In the genomic region with DNA sequence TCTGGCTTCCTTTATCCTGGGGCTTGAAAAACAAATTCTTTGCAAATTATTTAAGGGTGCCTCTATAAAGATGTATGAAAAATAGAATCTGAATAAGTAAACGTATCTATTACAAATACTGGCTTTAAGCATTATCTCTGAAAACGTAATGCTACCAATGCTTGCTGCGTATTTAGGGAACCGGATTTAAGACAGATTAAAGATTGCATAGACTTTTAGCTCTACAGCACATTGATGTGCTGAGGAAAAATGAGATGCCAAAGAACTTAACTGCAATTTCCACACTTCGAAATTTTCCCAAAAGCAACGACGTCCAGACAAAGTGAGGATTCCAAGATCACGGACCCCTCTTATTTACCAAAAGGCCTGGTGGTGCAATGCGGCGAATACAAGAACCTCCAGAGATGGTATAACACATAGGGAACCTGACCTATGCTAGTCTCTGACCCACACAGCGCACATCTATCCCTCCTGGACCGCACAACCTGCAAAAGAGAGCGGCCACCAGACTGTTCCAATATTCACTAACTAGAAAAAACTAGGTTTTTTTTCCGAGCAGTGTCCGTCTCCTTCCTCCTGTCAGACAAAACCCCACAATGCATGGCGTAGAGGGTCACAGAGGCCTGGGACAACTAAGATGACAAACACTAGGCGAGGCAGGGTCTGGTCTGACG, we compare ENCODE assay signal across 8 cellular contexts. TPM values are rescaled to one million over a fixed set of nuclear protein-coding genes. Genes with fewer than 3 reads are reported as not detected.
A peak's percentile ranks its signal among the peaks of the same experiment; 100 is the strongest.
DNase-seq lines count a peak whose midpoint lies in the region; ATAC-seq and TF ChIP-seq lines count a peak whose summit lies in the region.

No MANE protein-coding gene starts in this region.

- H3K36me3 ChIP-seq in SK-N-SH (replicated peaks in 1 of 2; ENCODE audit: control insufficient read depth in 1 of 2, insufficient read depth in 2 of 2, low read length in 1 of 2) (peaks cover 29 to 33% of the 10 kb centered on the region in 2 experiments), gastrocnemius medialis (peaks cover 0 to 22% of the 10 kb centered on the region in 2 donors)

- H4K20me1 ChIP-seq in SK-N-SH (ENCODE audit: insufficient read depth), result peaks cover 8% of the 10 kb centered on the region; the same call in 1 of the 2 replicates

- intact Hi-C loops in gastrocnemius medialis (cut with DNase I; ENCODE audit: low total_unique reads), result no loop called here

- CTCF ChIA-PET in SK-N-SH (lab: Yijun Ruan, JAX), result interaction anchor here (1.1 to 2.3 kb wide), 4 partner anchors 34 to 273 kb away, joined by 3 to 19 read pairs (median 4); partner anchors contain the start of gene PHF14

- peak; percentile 32 for ATAC-seq in HG03025 (IDR thresholded peaks at IDR 0.05; ENCODE audit: low FRiP score, unreplicated experiment)
- ATAC-seq in gastrocnemius medialis, result peak; percentile 45

- WGBS in SK-N-SH (ENCODE audit: low lambda C conversion rate), result under 1% methylated on average over 18 of the region's 18 CpGs

- in situ Hi-C loops in gastrocnemius medialis (cut with MboI; ENCODE audit: low sequenced_read_pairs in 4 of 4), result loop anchor here in 1 of 4 donors (5.0 kb wide), 1 partner anchor 33 kb away; the partner anchor contains the start of gene PHF14

- H3K4me3 ChIP-seq in SK-N-SH (ENCODE audit: low read depth in 2 of 2, low read length in 1 of 2) (peak overlapping the region; percentile 91 to 92), gastrocnemius medialis (peak overlapping the region; percentile 73 to 96 (median 82))

- POLR2A ChIA-PET in SK-N-SH (lab: Yijun Ruan, JAX), result interaction anchor here (1.0 to 2.4 kb wide), 6 partner anchors 26 to 893 kb away, joined by 3 to 43 read pairs (median 4); partner anchors contain the start of genes PHF14 and THSD7A

- H3K79me2 ChIP-seq in SK-N-SH (ENCODE audit: insufficient read depth), result peaks cover 51% of the 10 kb centered on the region

- DNase-seq in activated CD8-positive, alpha-beta memory T cell treated with anti-CD3 and anti-CD28 coated beads, Interleukin-2, amount 50 U/mL, for 48 hours, result peak; percentile 54
- no peak for DNase-seq in activated CD8-positive, alpha-beta memory T cell treated with anti-CD3 and anti-CD28 coated beads for 24 hours
- DNase-seq in SK-N-SH (no peak), foreskin melanocyte (peak; percentile 14), gastrocnemius medialis (peak in 1 of 2 donors; percentile 19), mucosa of gallbladder (ENCODE audit: low spot score) (no peak), cerebellar nuclear complex (lab: John Stamatoyannopoulos, UW) (no peak)

- TF ChIP-seq CTCF in SK-N-SH (IDR thresholded peaks at IDR 0.05) (no peak), gastrocnemius medialis (IDR thresholded peaks at IDR 0.05 in 4 of 5, conservative IDR thresholded peaks at IDR 0.05 in 1 of 5) (no peak)

- H3K9me2 ChIP-seq in SK-N-SH, result no peaks in the 10 kb centered on the region

- TF ChIP-seq RAD21 in SK-N-SH (IDR thresholded peaks at IDR 0.05; ENCODE audit: low read length), result no peak

- H3F3A ChIP-seq in SK-N-SH (replicated peaks; ENCODE audit: insufficient read depth), result no peaks in the 10 kb centered on the region

- peak overlapping the region; percentile 78 for H3K4me2 ChIP-seq in SK-N-SH

- H3K27me3 ChIP-seq in SK-N-SH (ENCODE audit: insufficient read depth) (no peaks in the 10 kb centered on the region), gastrocnemius medialis (no peaks in the 10 kb centered on the region)

- H3K9me3 ChIP-seq in SK-N-SH (no peaks in the 10 kb centered on the region), gastrocnemius medialis (no peaks in the 10 kb centered on the region)

- H3K27ac ChIP-seq in SK-N-SH (ENCODE audit: low read depth in 2 of 2, low read length in 1 of 2), result peak overlapping the region; percentile 95 to 99
- peak overlapping the region; percentile 90 to 93 (median 91) for H3K27ac ChIP-seq in gastrocnemius medialis

- peak overlapping the region; percentile 89 for H3K9ac ChIP-seq in SK-N-SH

- H2AFZ ChIP-seq in SK-N-SH (ENCODE audit: low read depth), result peak overlapping the region; percentile 77

- no peak for TF ChIP-seq EP300 in SK-N-SH (IDR thresholded peaks at IDR 0.05; ENCODE audit: borderline replicate concordance in 1 of 2, low read depth in 1 of 2, low read length in 1 of 2)

- peaks cover 12 to 18% of the 10 kb centered on the region in 2 experiments; a peak in 2 of 4 replicates for H3K4me1 ChIP-seq in SK-N-SH (ENCODE audit: control insufficient read depth in 1 of 2, insufficient read depth in 2 of 2, low read depth in 1 of 2, low read length in 1 of 2)
- peaks cover 42 to 45% of the 10 kb centered on the region in 2 donors for H3K4me1 ChIP-seq in gastrocnemius medialis

- TF ChIP-seq POLR2A in gastrocnemius medialis (IDR thresholded peaks at IDR 0.05), result no peak

TF ChIP-seq in SK-N-SH, 30 proteins besides CTCF, POLR2A, EP300 and RAD21 (continues in another document):
- TF ChIP-seq, protein P1, sequence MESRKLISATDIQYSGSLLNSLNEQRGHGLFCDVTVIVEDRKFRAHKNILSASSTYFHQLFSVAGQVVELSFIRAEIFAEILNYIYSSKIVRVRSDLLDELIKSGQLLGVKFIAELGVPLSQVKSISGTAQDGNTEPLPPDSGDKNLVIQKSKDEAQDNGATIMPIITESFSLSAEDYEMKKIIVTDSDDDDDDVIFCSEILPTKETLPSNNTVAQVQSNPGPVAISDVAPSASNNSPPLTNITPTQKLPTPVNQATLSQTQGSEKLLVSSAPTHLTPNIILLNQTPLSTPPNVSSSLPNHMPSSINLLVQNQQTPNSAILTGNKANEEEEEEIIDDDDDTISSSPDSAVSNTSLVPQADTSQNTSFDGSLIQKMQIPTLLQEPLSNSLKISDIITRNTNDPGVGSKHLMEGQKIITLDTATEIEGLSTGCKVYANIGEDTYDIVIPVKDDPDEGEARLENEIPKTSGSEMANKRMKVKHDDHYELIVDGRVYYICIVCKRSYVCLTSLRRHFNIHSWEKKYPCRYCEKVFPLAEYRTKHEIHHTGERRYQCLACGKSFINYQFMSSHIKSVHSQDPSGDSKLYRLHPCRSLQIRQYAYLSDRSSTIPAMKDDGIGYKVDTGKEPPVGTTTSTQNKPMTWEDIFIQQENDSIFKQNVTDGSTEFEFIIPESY (IDR thresholded peaks at IDR 0.05; ENCODE audit: borderline replicate concordance, low read depth), result no peak
- TF ChIP-seq CHD2 (IDR thresholded peaks at IDR 0.05; ENCODE audit: low read length, partially characterized antibody), result no peak
- TF ChIP-seq RXRA (IDR thresholded peaks at IDR 0.05; ENCODE audit: borderline replicate concordance, low read depth), result no peak
- TF ChIP-seq, protein P2, sequence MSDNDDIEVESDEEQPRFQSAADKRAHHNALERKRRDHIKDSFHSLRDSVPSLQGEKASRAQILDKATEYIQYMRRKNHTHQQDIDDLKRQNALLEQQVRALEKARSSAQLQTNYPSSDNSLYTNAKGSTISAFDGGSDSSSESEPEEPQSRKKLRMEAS (IDR thresholded peaks at IDR 0.05; ENCODE audit: low read depth), result no peak
- no peak for TF ChIP-seq POLR2AphosphoS5 (IDR thresholded peaks at IDR 0.05; ENCODE audit: low read depth, low read length)
- no peak for TF ChIP-seq SIN3A (IDR thresholded peaks at IDR 0.05; ENCODE audit: borderline replicate concordance, low read depth, low read length)
- TF ChIP-seq FOXJ3 (CRISPR knock-in tag; IDR thresholded peaks at IDR 0.05), result no peak
- TF ChIP-seq, protein P3, sequence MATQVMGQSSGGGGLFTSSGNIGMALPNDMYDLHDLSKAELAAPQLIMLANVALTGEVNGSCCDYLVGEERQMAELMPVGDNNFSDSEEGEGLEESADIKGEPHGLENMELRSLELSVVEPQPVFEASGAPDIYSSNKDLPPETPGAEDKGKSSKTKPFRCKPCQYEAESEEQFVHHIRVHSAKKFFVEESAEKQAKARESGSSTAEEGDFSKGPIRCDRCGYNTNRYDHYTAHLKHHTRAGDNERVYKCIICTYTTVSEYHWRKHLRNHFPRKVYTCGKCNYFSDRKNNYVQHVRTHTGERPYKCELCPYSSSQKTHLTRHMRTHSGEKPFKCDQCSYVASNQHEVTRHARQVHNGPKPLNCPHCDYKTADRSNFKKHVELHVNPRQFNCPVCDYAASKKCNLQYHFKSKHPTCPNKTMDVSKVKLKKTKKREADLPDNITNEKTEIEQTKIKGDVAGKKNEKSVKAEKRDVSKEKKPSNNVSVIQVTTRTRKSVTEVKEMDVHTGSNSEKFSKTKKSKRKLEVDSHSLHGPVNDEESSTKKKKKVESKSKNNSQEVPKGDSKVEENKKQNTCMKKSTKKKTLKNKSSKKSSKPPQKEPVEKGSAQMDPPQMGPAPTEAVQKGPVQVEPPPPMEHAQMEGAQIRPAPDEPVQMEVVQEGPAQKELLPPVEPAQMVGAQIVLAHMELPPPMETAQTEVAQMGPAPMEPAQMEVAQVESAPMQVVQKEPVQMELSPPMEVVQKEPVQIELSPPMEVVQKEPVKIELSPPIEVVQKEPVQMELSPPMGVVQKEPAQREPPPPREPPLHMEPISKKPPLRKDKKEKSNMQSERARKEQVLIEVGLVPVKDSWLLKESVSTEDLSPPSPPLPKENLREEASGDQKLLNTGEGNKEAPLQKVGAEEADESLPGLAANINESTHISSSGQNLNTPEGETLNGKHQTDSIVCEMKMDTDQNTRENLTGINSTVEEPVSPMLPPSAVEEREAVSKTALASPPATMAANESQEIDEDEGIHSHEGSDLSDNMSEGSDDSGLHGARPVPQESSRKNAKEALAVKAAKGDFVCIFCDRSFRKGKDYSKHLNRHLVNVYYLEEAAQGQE (IDR thresholded peaks at IDR 0.05; ENCODE audit: low read depth, low read length), result no peak
- TF ChIP-seq, protein P4, sequence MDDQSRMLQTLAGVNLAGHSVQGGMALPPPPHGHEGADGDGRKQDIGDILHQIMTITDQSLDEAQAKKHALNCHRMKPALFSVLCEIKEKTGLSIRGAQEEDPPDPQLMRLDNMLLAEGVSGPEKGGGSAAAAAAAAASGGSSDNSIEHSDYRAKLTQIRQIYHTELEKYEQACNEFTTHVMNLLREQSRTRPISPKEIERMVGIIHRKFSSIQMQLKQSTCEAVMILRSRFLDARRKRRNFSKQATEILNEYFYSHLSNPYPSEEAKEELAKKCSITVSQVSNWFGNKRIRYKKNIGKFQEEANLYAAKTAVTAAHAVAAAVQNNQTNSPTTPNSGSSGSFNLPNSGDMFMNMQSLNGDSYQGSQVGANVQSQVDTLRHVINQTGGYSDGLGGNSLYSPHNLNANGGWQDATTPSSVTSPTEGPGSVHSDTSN (IDR thresholded peaks at IDR 0.05), result no peak
- TF ChIP-seq FOXM1 (IDR thresholded peaks at IDR 0.05; ENCODE audit: low read depth), result no peak
- no peak for TF ChIP-seq EZH2phosphoT487 (IDR thresholded peaks at IDR 0.05; ENCODE audit: borderline replicate concordance, low read depth)
- no peak; the same call in 1 of the 2 replicates for TF ChIP-seq MXI1 (IDR thresholded peaks at IDR 0.05; ENCODE audit: low read depth, low read length)
- TF ChIP-seq MEF2A (IDR thresholded peaks at IDR 0.05; ENCODE audit: borderline replicate concordance, low read depth), result no peak
- TF ChIP-seq GABPA (IDR thresholded peaks at IDR 0.05; ENCODE audit: low read depth), result no peak

RNA-seq across cellular contexts. Expression of gene PHF14, which starts 34.3 kb away (rescaled TPM):
- polyA plus RNA-seq in SK-N-SH (2012; rRNA removed), result 19.2 and 19.9 TPM in 2 replicates
- polyA plus RNA-seq in SK-N-SH (2012; cell fraction: cytosol; rRNA removed), result 28.3 and 35.2 TPM in 2 replicates
- polyA plus RNA-seq in SK-N-SH (2012; cell fraction: nucleus; rRNA removed), result 15.5 and 27.1 TPM in 2 replicates
- total RNA-seq in gastrocnemius medialis (10 to 100 TPM in 2 of 4 donors, 1 to 10 TPM in 2; 8.9 to 24.7 (median 12.4) TPM), mucosa of gallbladder (29.2 TPM)

Comparison
In these comparisons a context has a peak if more than half of its experiments do, and no peak if none do; other contexts are left out.
1. DNase-seq: peak in activated CD8-positive, alpha-beta memory T cell treated with anti-CD3 and anti-CD28 coated beads, Interleukin-2, amount 50 U/mL, for 48 hours (single experiment) and foreskin melanocyte (single experiment); none in activated CD8-positive, alpha-beta memory T cell treated with anti-CD3 and anti-CD28 coated beads for 24 hours (single experiment), SK-N-SH (single experiment), mucosa of gallbladder (single experiment) and cerebellar nuclear complex (0 of 2).